In the genomic region with DNA sequence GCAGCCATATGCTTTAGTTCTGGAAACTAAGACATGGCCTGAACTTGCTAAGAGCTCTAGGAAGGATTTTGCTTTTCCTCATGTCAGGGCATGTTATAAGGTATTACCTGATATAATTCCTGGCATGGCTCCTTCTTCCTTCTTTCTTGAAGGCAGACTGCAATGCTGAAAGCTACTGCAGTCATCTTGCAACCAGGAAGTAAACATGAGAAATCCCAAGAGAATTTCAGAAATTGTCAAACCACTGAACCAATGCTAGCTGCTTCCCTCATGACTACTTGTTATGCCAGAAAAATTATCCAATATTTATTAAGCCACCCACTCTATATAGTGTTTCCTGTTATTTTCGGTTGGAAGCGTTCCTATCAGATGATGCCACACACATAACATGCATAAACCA, we compare ENCODE assay signal across 26 cellular contexts.
DNase-seq lines count a peak whose midpoint lies in the region; FAIRE-seq and TF ChIP-seq lines count a peak whose summit lies in the region.
"Had no signal": no experiment of that assay in that cellular context is flagged by ENCODE, and none has a peak within 500 bp of the region (broad histone marks: within the 10 kb centered on the region; RNA-seq: fewer than 3 reads in every experiment).

No MANE protein-coding gene starts in this region.

- H3K36me3 ChIP-seq in breast epithelium (no peaks in the 10 kb centered on the region), brain microvascular endothelial cell (replicated peaks) (no peaks in the 10 kb centered on the region), keratinocyte (ENCODE audit: control insufficient read depth in 2 of 2, extremely low read depth in 1 of 2, insufficient read depth in 2 of 2, low read length in 2 of 2) (no peaks in the 10 kb centered on the region)
- H3K36me3 ChIP-seq: cardiac muscle cell, left lung, sigmoid colon, upper lobe of right lung had no signal

- peak overlapping the region; percentile 22 for H3K4me3 Mint-ChIP-seq in MCF 10A (ENCODE audit: unreplicated experiment)
- H3K4me3 Mint-ChIP-seq in Calu3 (ENCODE audit: low read depth, unreplicated experiment) = no peak overlapping the region
- H3K4me3 Mint-ChIP-seq: activated T-cell treated with anti-CD3 and anti-CD28 coated beads, Interleukin-2, amount 50 U/mL, for 24 hours; GM23338; natural killer cell treated with Interleukin-12 subunit alpha and Interleukin-12 subunit beta and Interleukin-15 and Interleukin-18, amount 100 ng/mL, for 72 hours had no signal

- dilution Hi-C loops in keratinocyte (cut with MboI; ENCODE audit: extremely low pct_ligation_motif_present, low sequenced_read_pairs) = no loop called here

- no peak for TF ChIP-seq CTCF in MCF 10A (IDR thresholded peaks at IDR 0.05; ENCODE audit: unreplicated experiment)
- no peak for TF ChIP-seq CTCF in breast epithelium (IDR thresholded peaks at IDR 0.05)
- TF ChIP-seq CTCF in brain microvascular endothelial cell (IDR thresholded peaks at IDR 0.05; ENCODE audit: low read depth, low read length, missing control alignments) = no peak
- TF ChIP-seq CTCF in keratinocyte (optimal IDR thresholded peaks at IDR 0.05 in 1 of 3, IDR thresholded peaks at IDR 0.05 in 1 of 3, conservative IDR thresholded peaks at IDR 0.05 in 1 of 3; ENCODE audit: extremely low read depth in 1 of 3, insufficient read depth in 2 of 3, low read length in 3 of 3) = no peak
- no peak for TF ChIP-seq CTCF in Calu3 (IDR thresholded peaks at IDR 0.05; ENCODE audit: unreplicated experiment)

- H3K4me1 ChIP-seq in breast epithelium (no peaks in the 10 kb centered on the region), keratinocyte (ENCODE audit: control insufficient read depth, extremely low read depth, insufficient read depth, low read length) (peaks cover 17% of the 10 kb centered on the region)
- H3K4me1 ChIP-seq: left lung, parathyroid adenoma, sigmoid colon, upper lobe of right lung had no signal

- peak overlapping the region; percentile 23 for H3K27ac Mint-ChIP-seq in MCF 10A (ENCODE audit: low read depth, unreplicated experiment)
- no peak overlapping the region for H3K27ac Mint-ChIP-seq in Calu3 (ENCODE audit: unreplicated experiment)
- H3K27ac Mint-ChIP-seq: activated T-cell treated with anti-CD3 and anti-CD28 coated beads, Interleukin-2, amount 50 U/mL, for 24 hours; GM23338; natural killer cell treated with Interleukin-12 subunit alpha and Interleukin-12 subunit beta and Interleukin-15 and Interleukin-18, amount 100 ng/mL, for 72 hours had no signal

- no peaks in the 10 kb centered on the region for H3K27me3 ChIP-seq in breast epithelium
- no peaks in the 10 kb centered on the region for H3K27me3 ChIP-seq in brain microvascular endothelial cell (replicated peaks)
- no peaks in the 10 kb centered on the region for H3K27me3 ChIP-seq in keratinocyte (ENCODE audit: control insufficient read depth, extremely low read depth, insufficient read depth, low read length)
- H3K27me3 ChIP-seq: cardiac muscle cell, left lung, sigmoid colon, upper lobe of right lung had no signal

- H4K20me1 ChIP-seq in keratinocyte (ENCODE audit: control insufficient read depth, extremely low read depth, insufficient read depth, low read length) = no peaks in the 10 kb centered on the region

- H3K27me3 Mint-ChIP-seq in MCF 10A (ENCODE audit: insufficient read depth, unreplicated experiment) (no peaks in the 10 kb centered on the region), Calu3 (ENCODE audit: unreplicated experiment) (no peaks in the 10 kb centered on the region)
- H3K27me3 Mint-ChIP-seq: activated T-cell treated with anti-CD3 and anti-CD28 coated beads, Interleukin-2, amount 50 U/mL, for 24 hours; natural killer cell treated with Interleukin-12 subunit alpha and Interleukin-12 subunit beta and Interleukin-15 and Interleukin-18, amount 100 ng/mL, for 72 hours had no signal

- intact Hi-C loops in MCF 10A (cut with micrococcal nuclease) = no loop called here
- intact Hi-C loops in breast epithelium (cut with DNase I; ENCODE audit: low total_unique reads) = no loop called here
- intact Hi-C loops in Calu3 (cut with micrococcal nuclease; ENCODE audit: unreplicated experiment) = no loop called here

- CTCF ChIA-PET in MCF 10A (lab: Yijun Ruan, JAX) = interaction anchor here (0.7 to 1.1 kb wide), 2 partner anchors 308 to 993 kb away, joined by 3 to 4 read pairs; no protein-coding TSS in a partner anchor
- CTCF ChIA-PET in Calu3 (lab: Charles Lee) = no interaction called here

- peak overlapping the region; percentile 55 for H2AFZ ChIP-seq in keratinocyte (ENCODE audit: control insufficient read depth, low read length)
- H2AFZ ChIP-seq: GM23338, parathyroid adenoma had no signal

- no peaks in the 10 kb centered on the region for H3K9me3 ChIP-seq in breast epithelium
- H3K9me3 ChIP-seq in keratinocyte (ENCODE audit: control insufficient read depth, low read depth, low read length) = no peaks in the 10 kb centered on the region
- H3K9me3 ChIP-seq: left lung, sigmoid colon, upper lobe of right lung had no signal

- H3K9me3 Mint-ChIP-seq in MCF 10A (ENCODE audit: unreplicated experiment) (no peaks in the 10 kb centered on the region), Calu3 (ENCODE audit: low read depth, unreplicated experiment) (peaks cover 6% of the 10 kb centered on the region)
- H3K9me3 Mint-ChIP-seq: GM23338 had no signal

- H3K27ac ChIP-seq in breast epithelium = no peak overlapping the region
- H3K27ac ChIP-seq in brain microvascular endothelial cell = peak overlapping the region; percentile 45
- peak overlapping the region; percentile 59 for H3K27ac ChIP-seq in keratinocyte (ENCODE audit: control insufficient read depth, insufficient read depth, low read length)
- H3K27ac ChIP-seq: cardiac muscle cell, left lung, parathyroid adenoma, sigmoid colon, upper lobe of right lung had no signal

- no peak for TF ChIP-seq POLR2A in breast epithelium (IDR thresholded peaks at IDR 0.05)

- H3K36me3 Mint-ChIP-seq in MCF 10A (ENCODE audit: insufficient read depth, unreplicated experiment) (peaks cover 6% of the 10 kb centered on the region), Calu3 (ENCODE audit: insufficient read depth, unreplicated experiment) (no peaks in the 10 kb centered on the region)

- peak overlapping the region; percentile 45 for H3K4me2 ChIP-seq in keratinocyte (ENCODE audit: control insufficient read depth, extremely low read depth, insufficient read depth, low read depth, low read length)
- H3K4me2 ChIP-seq: GM23338 had no signal

- DNase-seq in MCF 10A (ENCODE audit: unreplicated experiment) (peak; percentile 57), breast epithelium (ENCODE audit: low spot score in 2 of 2) (no peak), brain microvascular endothelial cell (peak; percentile 59), keratinocyte (ENCODE audit: low read depth, low spot score) (peak; percentile 86), putamen (ENCODE audit: low spot score) (no peak), NCI-H1105 (lab: John Stamatoyannopoulos, UW) (no peak), Calu3 (no peak)
- no peak for DNase-seq in stimulated activated CD8-positive, alpha-beta memory T cell treated with anti-CD3 and anti-CD28 coated beads, Interleukin-4, amount 100 ng/mL, for 48 hours
- DNase-seq: activated CD4-positive, alpha-beta T cell treated with anti-CD3 and anti-CD28 coated beads for 4 hours; activated CD8-positive, alpha-beta memory T cell treated with anti-CD3 and anti-CD28 coated beads for 24 hours; activated T-cell treated with anti-CD3 and anti-CD28 coated beads, Interleukin-2, amount 50 U/mL, for 24 hours; cortex of kidney; DMS79 treated with DMSO at 0.1 percent for 48 hours; KBM-7; left lung; MM.1S; NCI-H1436 treated with DMSO at 0.1 percent for 48 hours; NCI-H526; RPMI8226; sigmoid colon; stimulated activated CD4-positive, alpha-beta T cell treated with anti-CD3 and anti-CD28 coated beads, Interleukin-15, amount 100 ng/mL, for 24 hours; upper lobe of right lung had no signal

- no TSS peak for BruUV-seq in MCF 10A (replicated peaks; lab: Mats Ljungman, UMichigan)
- BruUV-seq in Calu3 (replicated peaks; lab: Mats Ljungman, UMichigan) = no TSS peak

- FAIRE-seq in keratinocyte (lab: Jason Lieb, UNC) = peak; percentile 100

- H3K9ac ChIP-seq in keratinocyte (ENCODE audit: control insufficient read depth, extremely low read depth, insufficient read depth, low read length) = no peak overlapping the region
- H3K9ac ChIP-seq: parathyroid adenoma had no signal

- H3K4me3 ChIP-seq in breast epithelium (no peak overlapping the region), brain microvascular endothelial cell (ENCODE audit: low read depth, low read length) (no peak overlapping the region), keratinocyte (ENCODE audit: control insufficient read depth in 2 of 3, extremely low read depth in 1 of 3, insufficient read depth in 2 of 3, low read depth in 1 of 3, low read length in 3 of 3) (peak overlapping the region in 1 of 3 experiments; percentile 48)
- H3K4me3 ChIP-seq: cardiac muscle cell, GM23338, left lung, sigmoid colon, upper lobe of right lung had no signal

- POLR2A ChIA-PET in MCF 10A (lab: Yijun Ruan, JAX) = interaction anchor here (1.2 to 1.3 kb wide), 2 partner anchors 9 to 91 kb away, joined by 5 to 6 read pairs; no protein-coding TSS in a partner anchor

- H3K9me1 ChIP-seq in keratinocyte (ENCODE audit: control insufficient read depth, extremely low read depth, insufficient read depth, low read length) = no peaks in the 10 kb centered on the region

- no peaks in the 10 kb centered on the region for H3K79me2 ChIP-seq in keratinocyte (ENCODE audit: control insufficient read depth, insufficient read depth, low read length)
- H3K79me2 ChIP-seq: parathyroid adenoma had no signal

- peaks cover 7% of the 10 kb centered on the region for H3K4me1 Mint-ChIP-seq in MCF 10A (ENCODE audit: insufficient read depth, unreplicated experiment)
- H3K4me1 Mint-ChIP-seq in Calu3 (ENCODE audit: low read depth, unreplicated experiment) = no peaks in the 10 kb centered on the region

- in situ Hi-C loops in brain microvascular endothelial cell (cut with HindIII; ENCODE audit: low pct_ligation_motif_present, low sequenced_read_pairs) = no loop called here

Comparison
In these comparisons a context has a peak if more than half of its experiments do, and no peak if none do; other contexts are left out.
1. DNase-seq: peak in MCF 10A (single experiment), brain microvascular endothelial cell (single experiment) and keratinocyte (single experiment); none in breast epithelium (0 of 2), putamen (single experiment), NCI-H1105 (single experiment), stimulated activated CD8-positive, alpha-beta memory T cell treated with anti-CD3 and anti-CD28 coated beads, Interleukin-4, amount 100 ng/mL, for 48 hours (single experiment) and Calu3 (single experiment).
2. H3K27ac ChIP-seq: peak in brain microvascular endothelial cell (single experiment) and keratinocyte (single experiment); none in breast epithelium (0 of 2).